In the genomic region with DNA sequence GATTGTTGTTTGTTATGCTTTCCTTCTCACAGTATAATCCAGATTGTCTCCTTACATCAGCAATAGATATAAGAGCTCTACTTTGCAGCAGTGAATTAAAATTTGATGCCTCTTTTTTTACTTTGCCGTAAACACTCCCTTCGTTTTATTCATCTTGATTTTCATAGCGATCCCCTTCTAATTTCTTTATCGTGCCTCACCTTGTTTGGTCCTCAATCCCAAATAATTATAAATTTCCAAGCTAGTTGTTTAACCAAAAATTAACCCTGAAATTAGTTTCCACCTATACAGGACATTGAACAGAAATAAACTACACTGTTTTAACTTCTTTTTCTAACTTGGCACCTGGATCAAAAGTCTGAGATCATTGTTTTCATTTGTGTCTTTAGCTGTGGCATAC, we compare ENCODE assay signal across 25 cellular contexts. TPM values are rescaled to one million over a fixed set of nuclear protein-coding genes. Genes with fewer than 3 reads are reported as not detected.
A peak's percentile ranks its signal among the peaks of the same experiment; 100 is the strongest.
DNase-seq lines count a peak whose midpoint lies in the region; ATAC-seq and TF ChIP-seq lines count a peak whose summit lies in the region.
"Had no signal": no experiment of that assay in that cellular context is flagged by ENCODE, and none has a peak within 500 bp of the region (broad histone marks: within the 10 kb centered on the region; RNA-seq: fewer than 3 reads in every experiment).

No MANE protein-coding gene starts in this region.

- no peaks in the 10 kb centered on the region for H3K9me3 ChIP-seq in HUES48 (ENCODE audit: control insufficient read depth, insufficient read depth, low read length)
- H3K9me3 ChIP-seq in iPS-18a (ENCODE audit: control insufficient read depth, low read depth, low read length): peaks cover 3% of the 10 kb centered on the region
- H3K9me3 ChIP-seq: A549; BE2C; BLaER1 treated with 17β-estradiol and CSF1 and Interleukin-3, amounts not matched to agents 10 nM and 100 nM; HAP-1 had no signal

- H3K9me2 ChIP-seq in GM23338 (ENCODE audit: insufficient read depth): no peaks in the 10 kb centered on the region

- no peaks in the 10 kb centered on the region for H3K27me3 ChIP-seq in GM23338 (ENCODE audit: insufficient read depth)
- H3K27me3 ChIP-seq in HUES48 (ENCODE audit: control insufficient read depth, insufficient read depth, low read length): no peaks in the 10 kb centered on the region
- H3K27me3 ChIP-seq in iPS-18a (ENCODE audit: control insufficient read depth, insufficient read depth, low read length): no peaks in the 10 kb centered on the region
- H3K27me3 ChIP-seq: BE2C; BLaER1 treated with 17β-estradiol and CSF1 and Interleukin-3, amounts not matched to agents 10 nM and 100 nM had no signal

- H3K36me3 ChIP-seq in GM23338 (ENCODE audit: insufficient read depth) (peaks cover 89% of the 10 kb centered on the region), HUES48 (ENCODE audit: control insufficient read depth, insufficient read depth, low read length) (peaks cover 85% of the 10 kb centered on the region), iPS-18a (ENCODE audit: control insufficient read depth, low read depth, low read length) (peaks cover 77% of the 10 kb centered on the region)
- H3K36me3 ChIP-seq: BE2C; BLaER1 treated with 17β-estradiol and CSF1 and Interleukin-3, amounts not matched to agents 10 nM and 100 nM; HAP-1 had no signal

- H3K36me3 Mint-ChIP-seq in GM23338 (ENCODE audit: low read depth) (peaks cover 17% of the 10 kb centered on the region), WTC11 (peaks cover 30% of the 10 kb centered on the region)
- H3K36me3 Mint-ChIP-seq: CD14-positive monocyte; CD8-positive, alpha-beta memory T cell had no signal

- H3K4me3 ChIP-seq in GM23338 (peak overlapping the region; percentile 91), HUES48 (ENCODE audit: low read depth, low read length) (peak overlapping the region; percentile 56), iPS-18a (ENCODE audit: low read length) (peak overlapping the region; percentile 84)
- H3K4me3 ChIP-seq: A549; BLaER1 treated with 17β-estradiol and CSF1 and Interleukin-3, amounts not matched to agents 10 nM and 100 nM; GM23248; HAP-1 had no signal

- H3F3A ChIP-seq in GM23338 (replicated peaks; ENCODE audit: low read depth): peaks cover 46% of the 10 kb centered on the region

- H3K4me3 Mint-ChIP-seq in GM23338: no peak overlapping the region; the same call in 2 of the 3 replicates
- H3K4me3 Mint-ChIP-seq in WTC11: no peak overlapping the region
- H3K4me3 Mint-ChIP-seq: CD14-positive monocyte; CD4-positive, alpha-beta T cell; CD8-positive, alpha-beta memory T cell; HFFc6 had no signal

- CTCF ChIA-PET in WTC11 (lab: Charles Lee): no interaction called here

- no peak for TF ChIP-seq CTCF in GM23338 (conservative IDR thresholded peaks at IDR 0.05; ENCODE audit: low read depth in 2 of 2)
- no peak for TF ChIP-seq CTCF in WTC11 (IDR thresholded peaks at IDR 0.05)

- H3K4me1 Mint-ChIP-seq in GM23338: peaks cover 47% of the 10 kb centered on the region
- peaks cover 55% of the 10 kb centered on the region for H3K4me1 Mint-ChIP-seq in WTC11
- H3K4me1 Mint-ChIP-seq: CD14-positive monocyte; CD8-positive, alpha-beta memory T cell had no signal

- H3K27ac Mint-ChIP-seq in GM23338: peak overlapping the region; percentile 60; the same call in 1 of the 2 replicates
- peak overlapping the region; percentile 93 for H3K27ac Mint-ChIP-seq in WTC11
- H3K27ac Mint-ChIP-seq: CD14-positive monocyte; CD4-positive, alpha-beta T cell; CD8-positive, alpha-beta memory T cell; HFFc6 had no signal

- peaks cover 80% of the 10 kb centered on the region for H3K79me2 ChIP-seq in GM23338 (replicated peaks; ENCODE audit: insufficient read depth)

- H2AFZ ChIP-seq in GM23338: no peak overlapping the region
- H2AFZ ChIP-seq: GM23248 had no signal

- H3K9ac ChIP-seq in HUES48 (ENCODE audit: low read depth, low read length) (no peak overlapping the region; the same call in 1 of the 2 replicates), iPS-18a (ENCODE audit: low read length) (no peak overlapping the region)
- H3K9ac ChIP-seq: BLaER1 treated with 17β-estradiol and CSF1 and Interleukin-3, amounts not matched to agents 10 nM and 100 nM; GM23248 had no signal

- peaks cover 44% of the 10 kb centered on the region for H4K20me1 ChIP-seq in GM23338 (replicated peaks; ENCODE audit: insufficient read depth)
- H4K20me1 ChIP-seq: BLaER1 treated with 17β-estradiol and CSF1 and Interleukin-3, amounts not matched to agents 10 nM and 100 nM had no signal

- DNase-seq in GM23338 (ENCODE audit: low spot score) (no peak), WTC11 (ENCODE audit: low spot score) (no peak), NCI-H128 (lab: John Stamatoyannopoulos, UW; ENCODE audit: unreplicated experiment) (no peak), NCI-H1092 treated with DMSO at 0.1 percent for 48 hours (lab: John Stamatoyannopoulos, UW) (no peak)
- DNase-seq: 8988T; ACHN; AML-193; BE2C; Calu3; CD4-positive, alpha-beta T cell; CD8-positive, alpha-beta memory T cell; COR-L47; DMS53; DMS79 treated with DMSO at 0.1 percent for 48 hours; GF-D8; GM23248; HFFc6 had no signal

- POLR2A ChIA-PET in WTC11 (lab: Charles Lee): no interaction called here

- peak overlapping the region; percentile 74 for H3K4me2 ChIP-seq in GM23338
- H3K4me2 ChIP-seq: A549; BLaER1 treated with 17β-estradiol and CSF1 and Interleukin-3, amounts not matched to agents 10 nM and 100 nM had no signal

- no peak for ATAC-seq in GM23338
- ATAC-seq in WTC11: no peak
- ATAC-seq in HG03159 (IDR thresholded peaks at IDR 0.05; ENCODE audit: unreplicated experiment): no peak
- ATAC-seq: A549 had no signal

- peak overlapping the region; percentile 11; the same call in 1 of the 2 replicates for H3K27ac ChIP-seq in GM23338 (ENCODE audit: low read depth)
- H3K27ac ChIP-seq in HUES48 (ENCODE audit: low read depth, low read length): no peak overlapping the region
- H3K27ac ChIP-seq in iPS-18a (ENCODE audit: low read length): no peak overlapping the region
- H3K27ac ChIP-seq: A549; BLaER1 treated with 17β-estradiol and CSF1 and Interleukin-3, amounts not matched to agents 10 nM and 100 nM; GM23248 had no signal

- H3K4me1 ChIP-seq in GM23338 (ENCODE audit: insufficient read depth): peaks cover 46% of the 10 kb centered on the region
- peaks cover 32% of the 10 kb centered on the region for H3K4me1 ChIP-seq in HUES48 (ENCODE audit: control insufficient read depth, insufficient read depth, low read length)
- peaks cover 36% of the 10 kb centered on the region for H3K4me1 ChIP-seq in iPS-18a (ENCODE audit: control insufficient read depth, low read depth, low read length)
- H3K4me1 ChIP-seq: A549; BE2C; BLaER1 treated with 17β-estradiol and CSF1 and Interleukin-3, amounts not matched to agents 10 nM and 100 nM; HAP-1 had no signal

- H3K9me3 Mint-ChIP-seq in GM23338 (peaks cover 3% of the 10 kb centered on the region; the same call in 1 of the 3 replicates), WTC11 (no peaks in the 10 kb centered on the region)
- H3K9me3 Mint-ChIP-seq: HFFc6 had no signal

- H3K27me3 Mint-ChIP-seq in GM23338 (ENCODE audit: insufficient read depth, low read depth, poor library complexity): peaks cover 10% of the 10 kb centered on the region
- H3K27me3 Mint-ChIP-seq in WTC11 (ENCODE audit: low read depth): no peaks in the 10 kb centered on the region
- H3K27me3 Mint-ChIP-seq: CD4-positive, alpha-beta T cell; CD8-positive, alpha-beta memory T cell had no signal

TF ChIP-seq in GM23338, 12 proteins besides CTCF, POLR2A, EP300 and RAD21:
- TF ChIP-seq EZH2 (IDR thresholded peaks at IDR 0.05; ENCODE audit: low read depth, unreplicated experiment) (no peak), POLR2AphosphoS5 (IDR thresholded peaks at IDR 0.05; ENCODE audit: low read depth) (peak; percentile 11; the same call in 1 of the 2 replicates)

TF ChIP-seq in WTC11, 78 proteins besides CTCF, POLR2A, EP300 and RAD21 (continues in another document):
- no peak for TF ChIP-seq HMGXB4 (CRISPR knock-in tag; IDR thresholded peaks at IDR 0.05)
- TF ChIP-seq ATF3 (CRISPR knock-in tag; conservative IDR thresholded peaks at IDR 0.05): no peak
- no peak for TF ChIP-seq E2F1 (CRISPR knock-in tag; IDR thresholded peaks at IDR 0.05)
- TF ChIP-seq, protein P1, sequence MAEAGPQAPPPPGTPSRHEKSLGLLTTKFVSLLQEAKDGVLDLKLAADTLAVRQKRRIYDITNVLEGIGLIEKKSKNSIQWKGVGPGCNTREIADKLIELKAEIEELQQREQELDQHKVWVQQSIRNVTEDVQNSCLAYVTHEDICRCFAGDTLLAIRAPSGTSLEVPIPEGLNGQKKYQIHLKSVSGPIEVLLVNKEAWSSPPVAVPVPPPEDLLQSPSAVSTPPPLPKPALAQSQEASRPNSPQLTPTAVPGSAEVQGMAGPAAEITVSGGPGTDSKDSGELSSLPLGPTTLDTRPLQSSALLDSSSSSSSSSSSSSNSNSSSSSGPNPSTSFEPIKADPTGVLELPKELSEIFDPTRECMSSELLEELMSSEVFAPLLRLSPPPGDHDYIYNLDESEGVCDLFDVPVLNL (CRISPR knock-in tag; IDR thresholded peaks at IDR 0.05; ENCODE audit: borderline replicate concordance, low read depth): no peak

RNA-seq across cellular contexts. Expression of gene GRID2, which starts 35.1 kb away (rescaled TPM):
- 65.4 and 74.5 TPM in 2 replicates for total RNA-seq in GM23338 (2014; rRNA removed; shearing (Covaris generic))
- polyA plus RNA-seq in GM23338 (2016; fragmentation: Nextera tagmentation; extraction: Ambion mirVana): 15.8 and 19.9 TPM in 2 replicates
- total RNA-seq in WTC11 (2021): 24.6 to 26.8 TPM (median 25.5 TPM) in 3 replicates
- total RNA-seq: Calu3; CD4-positive, alpha-beta T cell; CD8-positive, alpha-beta memory T cell; G401; GM23248; HFFc6 had no signal
- polyA plus RNA-seq: A549; CD14-positive monocyte; CD8-positive, alpha-beta memory T cell; GM23248 had no signal
